Comparison of ENCODE assay signal across 21 cellular contexts in the genomic region with DNA sequence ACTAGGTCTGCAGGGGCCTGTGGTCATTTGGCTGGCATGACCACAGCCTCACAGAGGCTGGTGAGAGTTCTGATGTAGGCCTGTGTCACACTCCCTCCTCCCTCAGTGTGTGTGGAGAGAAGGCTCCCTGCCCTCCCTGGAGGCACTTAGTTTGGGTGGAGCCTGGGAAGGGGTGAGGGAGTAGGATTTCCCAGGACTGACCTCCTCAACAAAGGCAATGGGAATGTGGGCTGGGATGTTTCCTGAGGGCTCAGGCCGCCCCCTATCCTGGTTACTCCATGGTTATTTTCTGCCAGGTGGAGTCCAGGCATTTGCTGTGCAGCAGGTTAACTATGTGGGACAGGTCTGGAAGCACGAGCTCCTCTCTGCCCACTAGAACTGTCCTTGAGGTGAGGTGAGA. TPM values are rescaled to one million over a fixed set of nuclear protein-coding genes. Genes with fewer than 3 reads are reported as not detected.
A peak's percentile ranks its signal among the peaks of the same experiment; 100 is the strongest.
DNase-seq lines count a peak whose midpoint lies in the region; ATAC-seq and TF ChIP-seq lines count a peak whose summit lies in the region.
"Had no signal": no experiment of that assay in that cellular context is flagged by ENCODE, and none has a peak within 500 bp of the region (broad histone marks: within the 10 kb centered on the region; RNA-seq: fewer than 3 reads in every experiment).

No MANE protein-coding gene starts in this region.

- H3K4me3 ChIP-seq in GM23338 (no peak overlapping the region), colonic mucosa (no peak overlapping the region)
- H3K4me3 ChIP-seq: SK-N-MC had no signal

- peaks cover 72% of the 10 kb centered on the region for H3K4me1 Mint-ChIP-seq in T-helper 1 cell treated with Interleukin-12 subunit alpha and Interleukin-12 subunit beta and Interleukin-4 antibody, amounts not matched to agents 30 μg/mL and 1 μg/mL, for 36 hours (ENCODE audit: low read depth)
- peaks cover 16% of the 10 kb centered on the region for H3K4me1 Mint-ChIP-seq in GM23338
- peaks cover 89% of the 10 kb centered on the region for H3K4me1 Mint-ChIP-seq in activated naive CD8-positive, alpha-beta T cell (ENCODE audit: low read depth)
- H3K4me1 Mint-ChIP-seq in naive B cell = peaks cover 63 to 93% (median 85%) of the 10 kb centered on the region in 3 donors

- no peaks in the 10 kb centered on the region for H3K9me3 ChIP-seq in colonic mucosa

- H3K9ac ChIP-seq in colonic mucosa (ENCODE audit: low read depth in 2 of 2, low read length in 2 of 2) = no peak overlapping the region
- H3K9ac ChIP-seq: KMS-11 had no signal

- no peaks in the 10 kb centered on the region for H3K9me2 ChIP-seq in GM23338 (ENCODE audit: insufficient read depth)

- H3K36me3 ChIP-seq in GM23338 (ENCODE audit: insufficient read depth) = no peaks in the 10 kb centered on the region
- no peaks in the 10 kb centered on the region for H3K36me3 ChIP-seq in colonic mucosa

- no peak overlapping the region for H3K4me3 Mint-ChIP-seq in T-helper 1 cell treated with Interleukin-12 subunit alpha and Interleukin-12 subunit beta and Interleukin-4 antibody, amounts not matched to agents 30 μg/mL and 1 μg/mL, for 36 hours
- H3K4me3 Mint-ChIP-seq in GM23338 = no peak overlapping the region
- no peak overlapping the region for H3K4me3 Mint-ChIP-seq in activated naive CD8-positive, alpha-beta T cell
- H3K4me3 Mint-ChIP-seq in naive B cell = no peak overlapping the region
- H3K4me3 Mint-ChIP-seq: brain, H9, neural crest cell had no signal

- no peak overlapping the region for H3K4me2 ChIP-seq in GM23338
- H3K4me2 ChIP-seq: KMS-11 had no signal

- no peaks in the 10 kb centered on the region for H3K79me2 ChIP-seq in GM23338 (replicated peaks; ENCODE audit: insufficient read depth)

- TF ChIP-seq CTCF in GM23338 (conservative IDR thresholded peaks at IDR 0.05; ENCODE audit: low read depth in 2 of 2) (no peak), colonic mucosa (IDR thresholded peaks at IDR 0.05) (no peak)

- no peaks in the 10 kb centered on the region for H4K20me1 ChIP-seq in GM23338 (replicated peaks; ENCODE audit: insufficient read depth)

- no peak overlapping the region for H2AFZ ChIP-seq in GM23338

- DNase-seq in T-helper 1 cell = no peak
- DNase-seq in GM23338 (ENCODE audit: low spot score) = no peak
- DNase-seq in naive B cell = no peak
- no peak for DNase-seq in colonic mucosa
- DNase-seq: activated CD8-positive, alpha-beta memory T cell treated with anti-CD3 and anti-CD28 coated beads for 24 hours; activated effector memory CD4-positive, alpha-beta T cell treated with Interleukin-2 at 50 U/mL for 16 hours; C1 segment of cervical spinal cord; H9; head of caudate nucleus; NCI-H1105; NCI-H526 treated with DMSO at 0.1 percent for 48 hours; OCI-M1 had no signal

- H3K27me3 ChIP-seq in GM23338 (ENCODE audit: insufficient read depth) (no peaks in the 10 kb centered on the region), colonic mucosa (no peaks in the 10 kb centered on the region)

- H3K4me1 ChIP-seq in GM23338 (ENCODE audit: insufficient read depth) (no peaks in the 10 kb centered on the region; the same call in 1 of the 2 replicates), colonic mucosa (peaks cover 18% of the 10 kb centered on the region)

- peak overlapping the region; percentile 65 for H3K27ac Mint-ChIP-seq in T-helper 1 cell treated with Interleukin-12 subunit alpha and Interleukin-12 subunit beta and Interleukin-4 antibody, amounts not matched to agents 30 μg/mL and 1 μg/mL, for 36 hours
- H3K27ac Mint-ChIP-seq in GM23338 (no peak overlapping the region), naive B cell (peak overlapping the region in 4 of 6 donors; percentile 42 to 82 (median 58))
- peak overlapping the region; percentile 41 for H3K27ac Mint-ChIP-seq in activated naive CD8-positive, alpha-beta T cell
- H3K27ac Mint-ChIP-seq: brain had no signal

- H3K36me3 Mint-ChIP-seq in T-helper 1 cell treated with Interleukin-12 subunit alpha and Interleukin-12 subunit beta and Interleukin-4 antibody, amounts not matched to agents 30 μg/mL and 1 μg/mL, for 36 hours (ENCODE audit: low read depth) = peaks cover 36% of the 10 kb centered on the region
- H3K36me3 Mint-ChIP-seq in GM23338 (ENCODE audit: low read depth) (no peaks in the 10 kb centered on the region; the same call in 2 of the 3 replicates), naive B cell (peaks cover 0 to 11% of the 10 kb centered on the region in 2 donors)
- peaks cover 10% of the 10 kb centered on the region for H3K36me3 Mint-ChIP-seq in activated naive CD8-positive, alpha-beta T cell
- H3K36me3 Mint-ChIP-seq: brain had no signal

- H3K27me3 Mint-ChIP-seq in T-helper 1 cell treated with Interleukin-12 subunit alpha and Interleukin-12 subunit beta and Interleukin-4 antibody, amounts not matched to agents 30 μg/mL and 1 μg/mL, for 36 hours (ENCODE audit: low read depth) = no peaks in the 10 kb centered on the region
- peaks cover 9% of the 10 kb centered on the region for H3K27me3 Mint-ChIP-seq in GM23338 (ENCODE audit: insufficient read depth, low read depth, poor library complexity)
- H3K27me3 Mint-ChIP-seq in activated naive CD8-positive, alpha-beta T cell = no peaks in the 10 kb centered on the region
- H3K27me3 Mint-ChIP-seq in naive B cell = no peaks in the 10 kb centered on the region
- H3K27me3 Mint-ChIP-seq: brain had no signal

- H3K27ac ChIP-seq in GM23338 (ENCODE audit: low read depth) (no peak overlapping the region), colonic mucosa (no peak overlapping the region)
- H3K27ac ChIP-seq: 22Rv1, KMS-11, SK-N-MC had no signal

- H3K9me3 Mint-ChIP-seq in T-helper 1 cell treated with Interleukin-12 subunit alpha and Interleukin-12 subunit beta and Interleukin-4 antibody, amounts not matched to agents 30 μg/mL and 1 μg/mL, for 36 hours = no peaks in the 10 kb centered on the region
- H3K9me3 Mint-ChIP-seq in GM23338 (no peaks in the 10 kb centered on the region), naive B cell (no peaks in the 10 kb centered on the region)
- H3K9me3 Mint-ChIP-seq in activated naive CD8-positive, alpha-beta T cell (ENCODE audit: low read depth) = no peaks in the 10 kb centered on the region
- H3K9me3 Mint-ChIP-seq: brain, H9, neural crest cell had no signal

- intact Hi-C loops in colonic mucosa (cut with DNase I) = loop anchor here (10.0 kb wide), 1 partner anchor 284 kb away; a partner anchor contains a TSS

- no peaks in the 10 kb centered on the region for H3F3A ChIP-seq in GM23338 (replicated peaks; ENCODE audit: low read depth)

- peak; percentile 32 for ATAC-seq in GM23338
- no peak for ATAC-seq in naive B cell (ENCODE audit: low read depth in 2 of 2)
- ATAC-seq in HG02981 (IDR thresholded peaks at IDR 0.05; ENCODE audit: unreplicated experiment) = no peak
- no peak for ATAC-seq in GM21529 (IDR thresholded peaks at IDR 0.05; ENCODE audit: unreplicated experiment)

TF ChIP-seq in GM23338, 12 proteins besides CTCF, POLR2A, EP300 and RAD21 (continues in another document):
- TF ChIP-seq EZH2 (IDR thresholded peaks at IDR 0.05; ENCODE audit: low read depth, unreplicated experiment) = no peak
- TF ChIP-seq, protein P1, sequence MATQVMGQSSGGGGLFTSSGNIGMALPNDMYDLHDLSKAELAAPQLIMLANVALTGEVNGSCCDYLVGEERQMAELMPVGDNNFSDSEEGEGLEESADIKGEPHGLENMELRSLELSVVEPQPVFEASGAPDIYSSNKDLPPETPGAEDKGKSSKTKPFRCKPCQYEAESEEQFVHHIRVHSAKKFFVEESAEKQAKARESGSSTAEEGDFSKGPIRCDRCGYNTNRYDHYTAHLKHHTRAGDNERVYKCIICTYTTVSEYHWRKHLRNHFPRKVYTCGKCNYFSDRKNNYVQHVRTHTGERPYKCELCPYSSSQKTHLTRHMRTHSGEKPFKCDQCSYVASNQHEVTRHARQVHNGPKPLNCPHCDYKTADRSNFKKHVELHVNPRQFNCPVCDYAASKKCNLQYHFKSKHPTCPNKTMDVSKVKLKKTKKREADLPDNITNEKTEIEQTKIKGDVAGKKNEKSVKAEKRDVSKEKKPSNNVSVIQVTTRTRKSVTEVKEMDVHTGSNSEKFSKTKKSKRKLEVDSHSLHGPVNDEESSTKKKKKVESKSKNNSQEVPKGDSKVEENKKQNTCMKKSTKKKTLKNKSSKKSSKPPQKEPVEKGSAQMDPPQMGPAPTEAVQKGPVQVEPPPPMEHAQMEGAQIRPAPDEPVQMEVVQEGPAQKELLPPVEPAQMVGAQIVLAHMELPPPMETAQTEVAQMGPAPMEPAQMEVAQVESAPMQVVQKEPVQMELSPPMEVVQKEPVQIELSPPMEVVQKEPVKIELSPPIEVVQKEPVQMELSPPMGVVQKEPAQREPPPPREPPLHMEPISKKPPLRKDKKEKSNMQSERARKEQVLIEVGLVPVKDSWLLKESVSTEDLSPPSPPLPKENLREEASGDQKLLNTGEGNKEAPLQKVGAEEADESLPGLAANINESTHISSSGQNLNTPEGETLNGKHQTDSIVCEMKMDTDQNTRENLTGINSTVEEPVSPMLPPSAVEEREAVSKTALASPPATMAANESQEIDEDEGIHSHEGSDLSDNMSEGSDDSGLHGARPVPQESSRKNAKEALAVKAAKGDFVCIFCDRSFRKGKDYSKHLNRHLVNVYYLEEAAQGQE (IDR thresholded peaks at IDR 0.05; ENCODE audit: unreplicated experiment) = no peak
- no peak for TF ChIP-seq ZNF331 (CRISPR knock-in tag; IDR thresholded peaks at IDR 0.05; ENCODE audit: low read depth)

RNA-seq across cellular contexts. Expression of a gene that starts 7.6 kb away (rescaled TPM):
- total RNA-seq in GM23338 (2014; rRNA removed; shearing (Covaris generic)) = 10.5 and 13.3 TPM in 2 replicates
- polyA plus RNA-seq in GM23338 (2016; fragmentation: Nextera tagmentation; extraction: Ambion mirVana) = 9.7 and 10.0 TPM in 2 replicates
- polyA plus RNA-seq in naive B cell (ENCODE audit: low read depth in 6 of 6) = 100 to 1,000 TPM in 2 of 6 donors, 10 to 100 TPM in 4; 69.7 to 101 (median 87.2) TPM
- 10 to 100 TPM; 54.0 to 92.3 TPM for total RNA-seq in colonic mucosa

RNA-seq across cellular contexts. Expression of a gene that starts 28.2 kb away (rescaled TPM):
- 5.1 and 5.2 TPM in 2 replicates for total RNA-seq in GM23338 (2014; rRNA removed; shearing (Covaris generic))
- 2.1 and 3.1 TPM in 2 replicates for polyA plus RNA-seq in GM23338 (2016; fragmentation: Nextera tagmentation; extraction: Ambion mirVana)
- polyA plus RNA-seq in naive B cell (ENCODE audit: low read depth in 6 of 6) = under 1 TPM in 2 of 6 donors, not detected in 4; 0.07 to 0.15 TPM
- under 1 TPM in 1 of 2 donors, not detected in 1; 0.12 TPM for total RNA-seq in colonic mucosa
